19 cellular contexts compared by ENCODE assay signal in genomic region chr1:11942280-11942679, GRCh38.
"Had no signal": no experiment of that assay in that cellular context is flagged by ENCODE, and none has a peak within 500 bp of the region (broad histone marks: within the 10 kb centered on the region; RNA-seq: fewer than 3 reads in every experiment).

No MANE protein-coding gene starts in this region.

- H3K27ac ChIP-seq: epithelial cell of prostate, esophagus muscularis mucosa, heart right ventricle, right atrium auricular region, testis, tibial nerve had no signal

- H3K9me3 Mint-ChIP-seq: naive thymus-derived CD8-positive, alpha-beta T cell; neural crest cell; stimulated activated memory B cell treated with anti-CD40 and anti-IgM and Interleukin-4, amounts not matched to agents 10 μg/mL and 1 μg/mL and 100 μg/mL, for 72 hours had no signal

- H3K36me3 Mint-ChIP-seq: naive thymus-derived CD8-positive, alpha-beta T cell had no signal

- H3K9me3 ChIP-seq: esophagus muscularis mucosa, gastrocnemius medialis, heart right ventricle, right atrium auricular region, testis, tibial nerve had no signal

- H3K36me3 ChIP-seq: gastrocnemius medialis, right atrium auricular region had no signal

- DNase-seq: effector memory CD4-positive, alpha-beta T cell; gastrocnemius medialis; heart right ventricle; hypothalamus; kidney glomerular epithelial cell; mesendoderm; naive thymus-derived CD8-positive, alpha-beta T cell; posterior cingulate gyrus; stimulated activated CD4-positive, alpha-beta T cell treated with anti-CD3 and anti-CD28 coated beads, Interleukin-4, amount 100 ng/mL, for 1 hour; stimulated activated CD8-positive, alpha-beta memory T cell treated with anti-CD3 and anti-CD28 coated beads, Interleukin-4, amount 100 ng/mL, for 48 hours; testis had no signal

- H3K4me3 Mint-ChIP-seq: naive thymus-derived CD8-positive, alpha-beta T cell; neural crest cell; stimulated activated memory B cell treated with anti-CD40 and anti-IgM and Interleukin-4, amounts not matched to agents 10 μg/mL and 1 μg/mL and 100 μg/mL, for 72 hours; stimulated activated naive CD8-positive, alpha-beta T cell treated with anti-CD3 and anti-CD28 coated beads, Interleukin-15, Interleukin-2, amounts not matched to agents 100 ng/mL and 50 ng/mL, for 24 hours had no signal

- H3K4me2 ChIP-seq: smooth muscle cell had no signal

- H3K4me1 Mint-ChIP-seq: naive thymus-derived CD8-positive, alpha-beta T cell had no signal

- H3K27me3 ChIP-seq: esophagus muscularis mucosa, gastrocnemius medialis, heart right ventricle, right atrium auricular region, testis, tibial nerve had no signal

- H3K4me3 ChIP-seq: esophagus muscularis mucosa, gastrocnemius medialis, heart right ventricle, right atrium auricular region, smooth muscle cell, testis, tibial nerve had no signal

- H3K27me3 Mint-ChIP-seq: naive thymus-derived CD8-positive, alpha-beta T cell; stimulated activated memory B cell treated with anti-CD40 and anti-IgM and Interleukin-4, amounts not matched to agents 10 μg/mL and 1 μg/mL and 100 μg/mL, for 72 hours; stimulated activated naive CD8-positive, alpha-beta T cell treated with anti-CD3 and anti-CD28 coated beads, Interleukin-15, Interleukin-2, amounts not matched to agents 100 ng/mL and 50 ng/mL, for 24 hours had no signal

- ATAC-seq: gastrocnemius medialis; heart right ventricle; naive thymus-derived CD8-positive, alpha-beta T cell; stimulated activated memory B cell treated with anti-CD40 and anti-IgM and Interleukin-4, amounts not matched to agents 10 μg/mL and 1 μg/mL and 100 μg/mL, for 72 hours had no signal

- H3K27ac Mint-ChIP-seq: naive thymus-derived CD8-positive, alpha-beta T cell; stimulated activated memory B cell treated with anti-CD40 and anti-IgM and Interleukin-4, amounts not matched to agents 10 μg/mL and 1 μg/mL and 100 μg/mL, for 72 hours; stimulated activated naive CD8-positive, alpha-beta T cell treated with anti-CD3 and anti-CD28 coated beads, Interleukin-15, Interleukin-2, amounts not matched to agents 100 ng/mL and 50 ng/mL, for 24 hours had no signal
